ENCODE assay signal across 8 cellular contexts in genomic region chr17:77319211-77320031, GRCh38.
DNase-seq lines count a peak whose midpoint lies in the region; TF ChIP-seq lines count a peak whose summit lies in the region.

No MANE protein-coding gene starts in this region.

- H3K36me3 ChIP-seq in HUES6 (ENCODE audit: control insufficient read depth, insufficient read depth, low read length) = no peaks in the 10 kb centered on the region

- H3K4me3 ChIP-seq in GM12865 (ENCODE audit: low read depth, low read length) (peak overlapping the region; percentile 94), HUES6 (ENCODE audit: low read depth, low read length) (peak overlapping the region; percentile 52; the same call in 1 of the 2 replicates), WI38 (ENCODE audit: low read depth, low read length) (peak overlapping the region; percentile 68)

- no peaks in the 10 kb centered on the region for H3K27me3 ChIP-seq in HUES6 (ENCODE audit: control insufficient read depth, insufficient read depth, low read length)

- H3K4me1 ChIP-seq in HUES6 (ENCODE audit: control insufficient read depth, insufficient read depth, low read length) = peaks cover 71% of the 10 kb centered on the region

- H3K9ac ChIP-seq in HUES6 (ENCODE audit: low read length) = peak overlapping the region; percentile 46

- peak overlapping the region; percentile 48; the same call in 1 of the 2 replicates for H3K27ac ChIP-seq in HUES6 (ENCODE audit: low read depth, low read length)

- DNase-seq in GM12865 (ENCODE audit: low read depth) (peak; percentile 89), mucosa of gallbladder (ENCODE audit: low spot score) (peak; percentile 86), stromal cell of bone marrow (ENCODE audit: low read depth) (peak; percentile 81), NCI-H774 (lab: John Stamatoyannopoulos, UW) (no peak), pons (ENCODE audit: low spot score) (no peak)
- DNase-seq in effector CD8-positive, alpha-beta T cell (lab: John Stamatoyannopoulos, UW) = peak; percentile 42

- TF ChIP-seq CTCF in GM12865 (IDR thresholded peaks at IDR 0.05; ENCODE audit: insufficient read depth, low read depth, low read length, missing control alignments) (no peak), WI38 (IDR thresholded peaks at IDR 0.05; ENCODE audit: low read depth, low read length) (no peak)

- H3K9me3 ChIP-seq in HUES6 (ENCODE audit: control insufficient read depth, insufficient read depth, low read depth, low read length) = no peaks in the 10 kb centered on the region

Comparison
In these comparisons a context has a peak if more than half of its experiments do, and no peak if none do; other contexts are left out.
1. DNase-seq: peak in GM12865 (single experiment), effector CD8-positive, alpha-beta T cell (single experiment), mucosa of gallbladder (single experiment) and stromal cell of bone marrow (single experiment); none in NCI-H774 (single experiment) and pons (single experiment).
2. Peak in every context shown above with its lines, with median percentiles within 50 percentile points of each other: H3K4me3 ChIP-seq.